ENCODE assay signal across 1 cellular context in genomic region chr12:6493580-6494350, GRCh38.
TF ChIP-seq lines count a peak whose summit lies in the region.

NCAPD2 (plus strand) TSS chr12:6494102; CDS start chr12:6495099, 997 bp downstream.

TF ChIP-seq in GM12878, 131 proteins besides CTCF, POLR2A, EP300 and RAD21 (continued from another document and continues in another):
- TF ChIP-seq BHLHE40 (IDR thresholded peaks at IDR 0.05; ENCODE audit: borderline replicate concordance in 1 of 2, low read depth in 2 of 2, low read length in 1 of 2) (peak; percentile 46 to 79; a peak in 3 of 4 replicates), MAX (IDR thresholded peaks at IDR 0.05; ENCODE audit: low read depth, low read length) (no peak), E2F8 (IDR thresholded peaks at IDR 0.05; ENCODE audit: low read depth, partially characterized antibody) (peak; percentile 30), E4F1 (IDR thresholded peaks at IDR 0.05; ENCODE audit: borderline replicate concordance, partially characterized antibody) (peak; percentile 66), ZSCAN29 (IDR thresholded peaks at IDR 0.05) (no peak), NFIC (IDR thresholded peaks at IDR 0.05; ENCODE audit: low read depth, low read length) (no peak), ZBED1 (IDR thresholded peaks at IDR 0.05; ENCODE audit: borderline replicate concordance) (0 out of 2 replicates have a peak, but pooled peaks have one; percentile 7), LARP7 (IDR thresholded peaks at IDR 0.05) (peak; percentile 67), ZNF217 (IDR thresholded peaks at IDR 0.05) (no peak), ATF2 (IDR thresholded peaks at IDR 0.05; ENCODE audit: low read length) (no peak), ZNF207 (IDR thresholded peaks at IDR 0.05; ENCODE audit: borderline replicate concordance) (peak; percentile 63), ELK1 (IDR thresholded peaks at IDR 0.05; ENCODE audit: low read depth, low read length) (no peak), SPI1 (IDR thresholded peaks at IDR 0.05; ENCODE audit: borderline replicate concordance, insufficient read depth, low read depth, low read length) (no peak), ATF3 (IDR thresholded peaks at IDR 0.05; ENCODE audit: borderline replicate concordance, extremely low read depth, low read depth, low read length) (no peak), PBX3 (IDR thresholded peaks at IDR 0.05; ENCODE audit: insufficient replicate concordance, low read depth, low read length) (peak; percentile 70), JUNB (IDR thresholded peaks at IDR 0.05) (no peak), GATAD2B (conservative IDR thresholded peaks at IDR 0.05; ENCODE audit: low read depth) (0 out of 2 replicates have a peak, but pooled peaks have one; percentile 58), JUND (IDR thresholded peaks at IDR 0.05; ENCODE audit: low read depth, low read length) (no peak), BRCA1 (IDR thresholded peaks at IDR 0.05; ENCODE audit: low read depth, low read length) (no peak), CREB1 (IDR thresholded peaks at IDR 0.05; ENCODE audit: low read depth) (no peak; the same call in none of the 2 replicates), IKZF2 (IDR thresholded peaks at IDR 0.05) (peak in 1 of 2 experiments; percentile 28; a peak in 1 of 4 replicates), NR2C1 (IDR thresholded peaks at IDR 0.05) (no peak), IRF5 (IDR thresholded peaks at IDR 0.05; ENCODE audit: borderline replicate concordance) (no peak), MYB (IDR thresholded peaks at IDR 0.05; ENCODE audit: borderline replicate concordance, low read depth, low read length) (no peak), SMAD5 (IDR thresholded peaks at IDR 0.05; ENCODE audit: low read depth) (peak; percentile 81; the same call in 1 of the 2 replicates), ZNF24 (IDR thresholded peaks at IDR 0.05) (no peak), MTA3 (IDR thresholded peaks at IDR 0.05; ENCODE audit: borderline replicate concordance, low read length) (no peak), BCLAF1 (IDR thresholded peaks at IDR 0.05) (no peak), NKRF (conservative IDR thresholded peaks at IDR 0.05) (peak; percentile 93), NFYA (IDR thresholded peaks at IDR 0.05; ENCODE audit: borderline replicate concordance, low read depth, low read length) (0 out of 2 replicates have a peak, but pooled peaks have one; percentile 34), PKNOX1 (IDR thresholded peaks at IDR 0.05) (peak; percentile 88), WRNIP1 (IDR thresholded peaks at IDR 0.05; ENCODE audit: borderline replicate concordance, low read depth, low read length) (no peak), HCFC1 (IDR thresholded peaks at IDR 0.05; ENCODE audit: low read length) (peak; percentile 29; the same call in 1 of the 2 replicates), HDAC2 (IDR thresholded peaks at IDR 0.05) (0 out of 2 replicates have a peak, but pooled peaks have one; percentile 19), SMARCA5 (IDR thresholded peaks at IDR 0.05) (no peak; the same call in 1 of the 2 replicates), TCF12 (IDR thresholded peaks at IDR 0.05; ENCODE audit: low read depth, low read length) (no peak)
